ENCODE assay signal across 14 cellular contexts in the genomic region with DNA sequence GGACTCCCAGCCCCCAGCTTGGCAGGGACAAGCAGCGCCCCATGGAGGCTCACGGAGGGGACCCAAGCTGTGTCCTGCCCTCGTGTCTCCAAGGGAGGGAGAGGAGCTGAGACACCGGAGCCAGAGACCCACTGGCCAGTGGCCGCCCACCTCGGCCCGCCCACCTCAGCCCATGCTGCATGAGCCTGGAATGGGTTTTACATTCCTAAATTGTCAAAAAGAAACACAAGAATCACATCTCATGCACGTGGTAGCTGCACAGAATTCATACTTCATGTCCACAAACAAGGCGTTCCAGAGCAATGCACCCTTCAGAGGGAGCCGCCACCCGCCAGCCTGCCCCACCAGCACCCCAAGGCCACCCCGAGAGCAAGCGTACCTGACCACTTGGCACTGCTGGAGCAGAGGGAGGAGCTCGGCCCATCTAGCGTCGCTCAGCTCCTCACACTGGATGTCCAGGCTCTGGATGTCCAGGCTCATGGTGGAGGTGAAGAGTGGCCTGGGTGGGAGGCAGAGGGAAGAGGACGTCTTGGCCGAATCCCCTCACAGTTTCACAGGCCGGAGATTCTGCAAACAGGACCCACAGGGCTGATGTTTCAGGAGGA. TPM values are rescaled to one million over a fixed set of nuclear protein-coding genes. Genes with fewer than 3 reads are reported as not detected.
A peak's percentile ranks its signal among the peaks of the same experiment; 100 is the strongest.
DNase-seq lines count a peak whose midpoint lies in the region; ATAC-seq and TF ChIP-seq lines count a peak whose summit lies in the region.
"Had no signal": no experiment of that assay in that cellular context is flagged by ENCODE, and none has a peak within 500 bp of the region (broad histone marks: within the 10 kb centered on the region; RNA-seq: fewer than 3 reads in every experiment).

No MANE protein-coding gene starts in this region.

- no peak for ATAC-seq in stimulated activated naive CD8-positive, alpha-beta T cell treated with anti-CD3 and anti-CD28 coated beads, Interleukin-15, amount 100 ng/mL, for 72 hours
- ATAC-seq in stimulated activated naive CD8-positive, alpha-beta T cell treated with anti-CD3 and anti-CD28 coated beads, Interleukin-15, Interleukin-2, amounts not matched to agents 100 U/mL and 50 U/mL, for 24 hours = no peak
- ATAC-seq in GM18517 (IDR thresholded peaks at IDR 0.05; ENCODE audit: unreplicated experiment) = no peak
- ATAC-seq: activated naive CD4-positive, alpha-beta T cell treated with anti-CD3 and anti-CD28 coated beads, Interleukin-2, amount 50 U/mL, for 72 hours had no signal

- TF ChIP-seq CTCF in dorsolateral prefrontal cortex (IDR thresholded peaks at IDR 0.05 in 54 of 56, conservative IDR thresholded peaks at IDR 0.05 in 2 of 56; ENCODE audit: low read depth in 1 of 56, partially characterized antibody in 56 of 56) = no peak

- no peak overlapping the region for H3K4me3 Mint-ChIP-seq in stimulated activated naive CD8-positive, alpha-beta T cell treated with anti-CD3 and anti-CD28 coated beads, Interleukin-15, amount 100 ng/mL, for 72 hours

- H3K27me3 Mint-ChIP-seq in stimulated activated naive CD8-positive, alpha-beta T cell treated with anti-CD3 and anti-CD28 coated beads, Interleukin-15, amount 100 ng/mL, for 72 hours = no peaks in the 10 kb centered on the region

- H3K9me3 Mint-ChIP-seq in stimulated activated naive CD8-positive, alpha-beta T cell treated with anti-CD3 and anti-CD28 coated beads, Interleukin-15, amount 100 ng/mL, for 72 hours = peaks cover 0 to 8% of the 10 kb centered on the region in 2 donors
- H3K9me3 Mint-ChIP-seq: activated naive CD4-positive, alpha-beta T cell treated with anti-CD3 and anti-CD28 coated beads, Interleukin-2, amount 50 U/mL, for 72 hours had no signal

- H3K27ac ChIP-seq in dorsolateral prefrontal cortex = peak overlapping the region; percentile 72 to 100 (median 97)

- H3K4me1 Mint-ChIP-seq in stimulated activated naive CD8-positive, alpha-beta T cell treated with anti-CD3 and anti-CD28 coated beads, Interleukin-15, amount 100 ng/mL, for 72 hours = peaks cover 72% of the 10 kb centered on the region

- H3K27ac Mint-ChIP-seq in stimulated activated naive CD8-positive, alpha-beta T cell treated with anti-CD3 and anti-CD28 coated beads, Interleukin-15, amount 100 ng/mL, for 72 hours = peak overlapping the region; percentile 25 to 91

- H3K27me3 ChIP-seq in dorsolateral prefrontal cortex = no peaks in the 10 kb centered on the region

- peak overlapping the region in 4 of 59 donors; percentile 7 to 93 (median 85) for H3K4me3 ChIP-seq in dorsolateral prefrontal cortex
- H3K4me3 ChIP-seq: thoracic aorta had no signal

- intact Hi-C loops in dorsolateral prefrontal cortex (cut with DNase I) = no loop called here

- no peak for DNase-seq in stimulated activated naive CD8-positive, alpha-beta T cell treated with anti-CD3 and anti-CD28 coated beads, Interleukin-15, amount 100 ng/mL, for 72 hours
- DNase-seq in stimulated activated naive CD8-positive, alpha-beta T cell treated with anti-CD3 and anti-CD28 coated beads, Interleukin-15, Interleukin-2, amounts not matched to agents 100 U/mL and 50 U/mL, for 24 hours = no peak
- DNase-seq in dorsolateral prefrontal cortex (no peak), NOMO-1 treated with DMSO at 0.1 percent for 48 hours (lab: John Stamatoyannopoulos, UW; ENCODE audit: unreplicated experiment) (no peak), RKO (ENCODE audit: low spot score) (no peak)
- DNase-seq: activated CD8-positive, alpha-beta memory T cell treated with anti-CD3 and anti-CD28 coated beads, Interleukin-2, amount 50 U/mL, for 48 hours; DMS 273 treated with DMSO at 0.1 percent for 48 hours; erythroblast; NCI-H1930; NCI-H524; stimulated activated CD4-positive, alpha-beta T cell treated with anti-CD3 and anti-CD28 coated beads, Interleukin-15, amount 100 ng/mL, for 24 hours had no signal

RNA-seq across cellular contexts. Expression of a gene that starts 5.3 kb away (rescaled TPM):
- total RNA-seq in dorsolateral prefrontal cortex = 100 to 1,000 TPM in 68 of 120 experiments, 10 to 100 TPM in 52; 67.4 to 242 (median 102) TPM

RNA-seq across cellular contexts. Expression of a gene that starts 33.6 kb away (rescaled TPM):
- total RNA-seq in dorsolateral prefrontal cortex = 100 to 1,000 TPM in 19 of 120 experiments, 10 to 100 TPM in 101; 50.7 to 122 (median 86.8) TPM

RNA-seq across cellular contexts. Expression of a gene that starts 35.5 kb away (rescaled TPM):
- 1 to 10 TPM; 1.5 to 6.7 (median 3.8) TPM for total RNA-seq in dorsolateral prefrontal cortex

RNA-seq across cellular contexts. Expression of a gene that starts 51.7 kb away (rescaled TPM):
- total RNA-seq in dorsolateral prefrontal cortex = 10 to 100 TPM; 32.5 to 82.7 (median 53.2) TPM

RNA-seq across cellular contexts. Expression of a gene that starts 58.8 kb away (rescaled TPM):
- 1 to 10 TPM in 17 of 120 experiments, under 1 TPM in 67, not detected in 36; 0.20 to 2.8 (median 0.70) TPM for total RNA-seq in dorsolateral prefrontal cortex
